ENCODE assay signal across 21 cellular contexts in the genomic region with DNA sequence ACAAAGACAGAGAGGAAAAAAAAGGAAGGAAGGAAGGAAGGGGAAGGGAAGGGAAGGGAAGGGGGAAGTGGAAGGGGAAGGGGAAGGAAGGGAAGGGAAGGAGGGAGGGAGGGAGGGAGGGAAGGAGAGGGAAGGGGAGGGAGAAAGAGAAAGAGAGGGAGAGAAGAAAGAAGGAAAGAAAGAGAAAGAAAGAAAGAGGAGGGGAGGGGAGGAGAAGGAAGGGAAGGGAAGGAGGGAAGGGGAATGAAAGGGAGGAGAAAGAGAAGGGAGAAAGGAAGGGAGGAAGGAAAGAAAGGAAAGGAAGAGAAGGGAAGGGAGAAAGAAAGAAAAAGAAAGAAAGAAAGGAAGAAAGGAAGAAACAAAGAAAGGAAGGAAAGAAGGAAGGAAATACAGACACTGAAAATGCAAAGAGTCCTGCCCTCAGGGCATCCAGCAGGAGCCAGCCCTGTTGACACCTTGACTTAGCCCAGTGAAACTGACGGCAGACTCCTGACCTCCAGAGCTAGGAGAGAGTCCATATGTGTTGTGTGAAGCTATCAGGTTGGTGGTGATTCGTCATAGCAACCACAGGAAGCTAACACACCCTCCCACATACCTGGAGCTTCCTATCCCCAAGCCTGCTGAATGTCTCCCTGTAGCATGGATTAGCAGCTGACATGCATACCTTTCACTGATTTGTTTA. TPM values are rescaled to one million over a fixed set of nuclear protein-coding genes. Genes with fewer than 3 reads are reported as not detected.
DNase-seq lines count a peak whose midpoint lies in the region; ATAC-seq, FAIRE-seq and TF ChIP-seq lines count a peak whose summit lies in the region.
"Had no signal": no experiment of that assay in that cellular context is flagged by ENCODE, and none has a peak within 500 bp of the region (broad histone marks: within the 10 kb centered on the region; RNA-seq: fewer than 3 reads in every experiment).

No MANE protein-coding gene starts in this region.

- no peaks in the 10 kb centered on the region for H3K27me3 Mint-ChIP-seq in Calu3 (ENCODE audit: unreplicated experiment)
- H3K27me3 Mint-ChIP-seq in glutamatergic neuron (ENCODE audit: unreplicated experiment) = peaks cover 8% of the 10 kb centered on the region

- H3K4me1 Mint-ChIP-seq in Calu3 (ENCODE audit: low read depth, unreplicated experiment) = peaks cover 34% of the 10 kb centered on the region
- peaks cover 35% of the 10 kb centered on the region for H3K4me1 Mint-ChIP-seq in glutamatergic neuron (ENCODE audit: low read depth, unreplicated experiment)

- no peaks in the 10 kb centered on the region for H3K79me2 ChIP-seq in keratinocyte (ENCODE audit: control insufficient read depth, insufficient read depth, low read length)
- H3K79me2 ChIP-seq: parathyroid adenoma had no signal

- H3K27me3 ChIP-seq in RWPE2 (ENCODE audit: insufficient read depth, poor library complexity, severe bottlenecking) (no peaks in the 10 kb centered on the region), keratinocyte (ENCODE audit: control insufficient read depth, extremely low read depth, insufficient read depth, low read length) (no peaks in the 10 kb centered on the region)

- H2AFZ ChIP-seq in keratinocyte (ENCODE audit: control insufficient read depth, low read length) = no peak overlapping the region
- H2AFZ ChIP-seq: parathyroid adenoma had no signal

- dilution Hi-C loops in keratinocyte (cut with MboI; ENCODE audit: extremely low pct_ligation_motif_present, low sequenced_read_pairs) = no loop called here

- peak overlapping the region; percentile 42 for H3K9ac ChIP-seq in keratinocyte (ENCODE audit: control insufficient read depth, extremely low read depth, insufficient read depth, low read length)
- H3K9ac ChIP-seq: KMS-11, parathyroid adenoma had no signal

- H3K9me1 ChIP-seq in keratinocyte (ENCODE audit: control insufficient read depth, extremely low read depth, insufficient read depth, low read length) = no peaks in the 10 kb centered on the region

- ATAC-seq in RWPE2 (ENCODE audit: low read depth) (peak; percentile 95), HG02763 (IDR thresholded peaks at IDR 0.05; ENCODE audit: unreplicated experiment) (no peak)
- ATAC-seq: lower lobe of right lung had no signal

- H3K27ac Mint-ChIP-seq in Calu3 (ENCODE audit: unreplicated experiment) (no peak overlapping the region), glutamatergic neuron (ENCODE audit: unreplicated experiment) (no peak overlapping the region)

- H4K20me1 ChIP-seq in keratinocyte (ENCODE audit: control insufficient read depth, extremely low read depth, insufficient read depth, low read length) = no peaks in the 10 kb centered on the region

- no peaks in the 10 kb centered on the region for H3K9me3 Mint-ChIP-seq in Calu3 (ENCODE audit: low read depth, unreplicated experiment)
- H3K9me3 Mint-ChIP-seq in glutamatergic neuron (ENCODE audit: unreplicated experiment) = no peaks in the 10 kb centered on the region

- peak overlapping the region; percentile 39 for H3K4me2 ChIP-seq in keratinocyte (ENCODE audit: control insufficient read depth, extremely low read depth, insufficient read depth, low read depth, low read length)
- H3K4me2 ChIP-seq: KMS-11 had no signal

- no peaks in the 10 kb centered on the region for H3K36me3 Mint-ChIP-seq in Calu3 (ENCODE audit: insufficient read depth, unreplicated experiment)
- no peaks in the 10 kb centered on the region for H3K36me3 Mint-ChIP-seq in glutamatergic neuron (ENCODE audit: unreplicated experiment)

- TF ChIP-seq CTCF in Calu3 (IDR thresholded peaks at IDR 0.05; ENCODE audit: unreplicated experiment) (no peak), RWPE2 (IDR thresholded peaks at IDR 0.05; ENCODE audit: poor library complexity, severe bottlenecking) (no peak), keratinocyte (optimal IDR thresholded peaks at IDR 0.05 in 1 of 3, IDR thresholded peaks at IDR 0.05 in 1 of 3, conservative IDR thresholded peaks at IDR 0.05 in 1 of 3; ENCODE audit: extremely low read depth in 1 of 3, insufficient read depth in 2 of 3, low read length in 3 of 3) (no peak), glutamatergic neuron (IDR thresholded peaks at IDR 0.05; ENCODE audit: partially characterized antibody, unreplicated experiment) (no peak)

- H3K9me3 ChIP-seq in RWPE2 (ENCODE audit: severe bottlenecking) = no peaks in the 10 kb centered on the region
- H3K9me3 ChIP-seq in keratinocyte (ENCODE audit: control insufficient read depth, low read depth, low read length) = no peaks in the 10 kb centered on the region
- H3K9me3 ChIP-seq: lower lobe of right lung, SJSA1 had no signal

- H3K4me3 Mint-ChIP-seq in Calu3 (ENCODE audit: low read depth, unreplicated experiment) (no peak overlapping the region), glutamatergic neuron (ENCODE audit: unreplicated experiment) (no peak overlapping the region)

- H3K27ac ChIP-seq in RWPE2 (ENCODE audit: poor library complexity, severe bottlenecking) = peak overlapping the region; percentile 75
- H3K27ac ChIP-seq in keratinocyte (ENCODE audit: control insufficient read depth, insufficient read depth, low read length) = peak overlapping the region; percentile 55
- H3K27ac ChIP-seq: KMS-11, lower lobe of right lung, parathyroid adenoma, SJSA1 had no signal

- DNase-seq in Calu3 = peak; percentile 54
- DNase-seq in HPDE6-E6E7 (ENCODE audit: extremely low spot score) = peak; percentile 84
- peak; percentile 88 for DNase-seq in RWPE2 (ENCODE audit: low spot score)
- peak; percentile 87 for DNase-seq in keratinocyte (ENCODE audit: low read depth, low spot score)
- no peak for DNase-seq in glutamatergic neuron
- no peak for DNase-seq in CD1c-positive myeloid dendritic cell (ENCODE audit: extremely low spot score)
- no peak for DNase-seq in activated effector memory CD4-positive, alpha-beta T cell treated with Interleukin-2 at 50 U/mL for 16 hours
- DNase-seq: activated CD4-positive, alpha-beta T cell treated with anti-CD3 and anti-CD28 coated beads for 4 hours; activated naive CD4-positive, alpha-beta T cell treated with Interleukin-2 at 50 U/mL for 16 hours; foreskin melanocyte; lower lobe of right lung; NCI-H1417 treated with DMSO at 0.1 percent for 48 hours; NCI-H2227 treated with DMSO at 0.1 percent for 48 hours had no signal

- peak; percentile 97 for FAIRE-seq in keratinocyte (lab: Jason Lieb, UNC)
- FAIRE-seq: astrocyte, endometrium, G401.6, GM12892 had no signal

- intact Hi-C loops in Calu3 (cut with micrococcal nuclease; ENCODE audit: unreplicated experiment) = no loop called here

- H3K36me3 ChIP-seq in RWPE2 (ENCODE audit: low read depth) (no peaks in the 10 kb centered on the region), keratinocyte (ENCODE audit: control insufficient read depth in 2 of 2, extremely low read depth in 1 of 2, insufficient read depth in 2 of 2, low read length in 2 of 2) (no peaks in the 10 kb centered on the region)
- H3K36me3 ChIP-seq: lower lobe of right lung, SJSA1 had no signal

- H3K4me1 ChIP-seq in RWPE2 (ENCODE audit: insufficient read depth, poor library complexity, severe bottlenecking) (peaks cover 40% of the 10 kb centered on the region), keratinocyte (ENCODE audit: control insufficient read depth, extremely low read depth, insufficient read depth, low read length) (peaks cover 41% of the 10 kb centered on the region)
- H3K4me1 ChIP-seq: lower lobe of right lung, parathyroid adenoma, SJSA1 had no signal

- CTCF ChIA-PET in Calu3 (lab: Charles Lee) = interaction anchor here (0.6 to 0.9 kb wide), 3 partner anchors 67 to 913 kb away, joined by 3 to 14 read pairs (median 3); no protein-coding TSS in a partner anchor

- BruUV-seq in Calu3 (replicated peaks; lab: Mats Ljungman, UMichigan) = no TSS peak

- H3K4me3 ChIP-seq in RWPE2 (ENCODE audit: severe bottlenecking) (no peak overlapping the region), keratinocyte (ENCODE audit: control insufficient read depth in 2 of 3, extremely low read depth in 1 of 3, insufficient read depth in 2 of 3, low read depth in 1 of 3, low read length in 3 of 3) (no peak overlapping the region)
- H3K4me3 ChIP-seq: lower lobe of right lung, SJSA1 had no signal

RNA-seq across cellular contexts. Expression of a gene that starts 58.7 kb away (rescaled TPM):
- total RNA-seq in Calu3 (2022) (112 and 120 TPM in 2 replicates), glutamatergic neuron (ENCODE audit: unreplicated experiment) (97.8 TPM)
- 52.2 to 93.9 TPM (median 64.4 TPM) in 3 replicates for polyA plus RNA-seq in keratinocyte
- polyA plus RNA-seq in keratinocyte (2011; ENCODE audit: low read depth) = 161 TPM
- polyA plus RNA-seq in keratinocyte (2011; cell fraction: cytosol; rRNA removed) = 72.7 and 101 TPM in 2 replicates
- 174 and 222 TPM in 2 replicates for polyA plus RNA-seq in keratinocyte (2011; cell fraction: nucleus; rRNA removed)
- 111 and 224 TPM in 2 replicates for polyA plus RNA-seq in keratinocyte (2012; ENCODE audit: low replicate concordance)
- 125 to 387 TPM (median 155 TPM) in 3 replicates for polyA minus RNA-seq in keratinocyte
- polyA minus RNA-seq in keratinocyte (2011; cell fraction: cytosol; rRNA and poly(A)+ RNA removed) = 139 TPM
- 253 and 279 TPM in 2 replicates for polyA minus RNA-seq in keratinocyte (2011; cell fraction: nucleus; rRNA and poly(A)+ RNA removed)

Comparison
In these comparisons a context has a peak if more than half of its experiments do, and no peak if none do; other contexts are left out.
1. DNase-seq: peak in Calu3 (single experiment), HPDE6-E6E7 (single experiment), RWPE2 (single experiment) and keratinocyte (single experiment); none in glutamatergic neuron (single experiment), CD1c-positive myeloid dendritic cell (single experiment) and activated effector memory CD4-positive, alpha-beta T cell treated with Interleukin-2 at 50 U/mL for 16 hours (single experiment).